In genomic region chr20:25296094-25297093, GRCh38 we compare ENCODE assay signal across 8 cellular contexts. TPM values are rescaled to one million over a fixed set of nuclear protein-coding genes. Genes with fewer than 3 reads are reported as not detected.
DNase-seq lines count a peak whose midpoint lies in the region; ATAC-seq and TF ChIP-seq lines count a peak whose summit lies in the region.

No MANE protein-coding gene starts in this region.

- no peaks in the 10 kb centered on the region for H3K4me1 Mint-ChIP-seq in activated CD4-positive, alpha-beta memory T cell treated with anti-CD3 and anti-CD28 coated beads for 36 hours (ENCODE audit: low read depth)

- H3K36me3 Mint-ChIP-seq in activated CD4-positive, alpha-beta memory T cell treated with anti-CD3 and anti-CD28 coated beads for 36 hours: peaks cover 2% of the 10 kb centered on the region

- no peak for TF ChIP-seq EP300 in gastroesophageal sphincter (IDR thresholded peaks at IDR 0.05)

- H3K27me3 ChIP-seq in gastroesophageal sphincter: no peaks in the 10 kb centered on the region

- no peaks in the 10 kb centered on the region for H3K27me3 Mint-ChIP-seq in activated CD4-positive, alpha-beta memory T cell treated with anti-CD3 and anti-CD28 coated beads for 36 hours

- TF ChIP-seq CTCF in AG09319 (IDR thresholded peaks at IDR 0.05; ENCODE audit: low read depth, low read length) (peak; percentile 30), GM13977 (IDR thresholded peaks at IDR 0.05; ENCODE audit: extremely low read depth, insufficient read depth, missing control alignments) (peak; percentile 46), gastroesophageal sphincter (IDR thresholded peaks at IDR 0.05) (peak in 3 of 4 experiments; percentile 8 to 52 (median 48))

- H3K27ac ChIP-seq in gastroesophageal sphincter: peak overlapping the region; percentile 62 to 75 (median 74)
- peak overlapping the region in 15 of 21 experiments; percentile 2 to 75 (median 39) for H3K27ac ChIP-seq in skin epidermis

- no peaks in the 10 kb centered on the region for H3K9me3 ChIP-seq in gastroesophageal sphincter

- ATAC-seq in HG03135 (IDR thresholded peaks at IDR 0.05; ENCODE audit: unreplicated experiment) (peak; percentile 17), gastroesophageal sphincter (peak; percentile 5)

- H3K27ac Mint-ChIP-seq in activated CD4-positive, alpha-beta memory T cell treated with anti-CD3 and anti-CD28 coated beads for 36 hours: no peak overlapping the region

- in situ Hi-C loops in GM13977 (cut with MboI; ENCODE audit: low pct_unique_long_range_greater_than_20kb, low sequenced_read_pairs, unreplicated experiment): loop anchor here (10.0 kb wide), 1 partner anchor 98 kb away; the partner anchor contains the start of gene ABHD12

- WGBS in gastroesophageal sphincter (ENCODE audit: low coverage in 1 of 2), 2 donors: 83% methylated on average over 11 of the region's 24 CpGs; no CpG with 5 or more reads in 1 of the 2 donors

- DNase-seq in AG09319 (ENCODE audit: extremely low read depth, low read depth) (no peak), GM13977 (ENCODE audit: low spot score) (peak; percentile 68), GDM1 (lab: John Stamatoyannopoulos, UW) (no peak), T1000 (lab: John Stamatoyannopoulos, UW) (no peak)
- DNase-seq in activated CD4-positive, alpha-beta memory T cell treated with anti-CD3 and anti-CD28 coated beads for 36 hours: peak; percentile 48

- peaks cover 0 to 85% of the 10 kb centered on the region in 2 donors for H3K36me3 ChIP-seq in gastroesophageal sphincter

- H3K4me3 ChIP-seq in gastroesophageal sphincter: no peak overlapping the region
- H3K4me3 ChIP-seq in skin epidermis: no peak overlapping the region

- H3K4me1 ChIP-seq in gastroesophageal sphincter: peaks cover 0 to 66% (median 16%) of the 10 kb centered on the region in 3 donors

- POLR2A ChIA-PET in activated CD4-positive, alpha-beta memory T cell treated with anti-CD3 and anti-CD28 coated beads for 36 hours (lab: Charles Lee): no interaction called here

- no peak for TF ChIP-seq POLR2A in gastroesophageal sphincter (IDR thresholded peaks at IDR 0.05)

- CTCF ChIA-PET in activated CD4-positive, alpha-beta memory T cell treated with anti-CD3 and anti-CD28 coated beads for 36 hours (lab: Charles Lee): interaction anchor here (0.7 to 4.1 kb wide), 6 partner anchors 23 to 302 kb away, joined by 3 to 44 read pairs (median 5); partner anchors contain the start of genes GINS1 and PYGB

- no peaks in the 10 kb centered on the region for H3K9me3 Mint-ChIP-seq in activated CD4-positive, alpha-beta memory T cell treated with anti-CD3 and anti-CD28 coated beads for 36 hours

- intact Hi-C loops in activated CD4-positive, alpha-beta memory T cell treated with anti-CD3 and anti-CD28 coated beads for 36 hours (cut with micrococcal nuclease): no loop called here

- H3K4me3 Mint-ChIP-seq in activated CD4-positive, alpha-beta memory T cell treated with anti-CD3 and anti-CD28 coated beads for 36 hours: no peak overlapping the region

RNA-seq across cellular contexts. Expression of gene PYGB, which starts 48.5 kb away (rescaled TPM):
- total RNA-seq in activated CD4-positive, alpha-beta memory T cell treated with anti-CD3 and anti-CD28 coated beads for 36 hours: 10 to 100 TPM; 23.4 to 24.0 TPM
- total RNA-seq in gastroesophageal sphincter: 100 to 1,000 TPM; 131 to 663 (median 337) TPM

Comparison
In these comparisons a context has a peak if more than half of its experiments do, and no peak if none do; other contexts are left out.
1. DNase-seq: peak in GM13977 (single experiment) and activated CD4-positive, alpha-beta memory T cell treated with anti-CD3 and anti-CD28 coated beads for 36 hours (single experiment); none in AG09319 (single experiment), GDM1 (single experiment) and T1000 (single experiment).
2. RNA of gene PYGB, which starts 48.5 kb away (total RNA-seq): 131 to 663 TPM in gastroesophageal sphincter; 23.4 to 24.0 TPM in activated CD4-positive, alpha-beta memory T cell treated with anti-CD3 and anti-CD28 coated beads for 36 hours; every median in the first group is over 4 times any median in the second.
3. Peak in every context shown above with its lines, with median percentiles within 50 percentile points of each other: CTCF ChIP-seq.